ENCODE assay signal across 28 cellular contexts in the genomic region with DNA sequence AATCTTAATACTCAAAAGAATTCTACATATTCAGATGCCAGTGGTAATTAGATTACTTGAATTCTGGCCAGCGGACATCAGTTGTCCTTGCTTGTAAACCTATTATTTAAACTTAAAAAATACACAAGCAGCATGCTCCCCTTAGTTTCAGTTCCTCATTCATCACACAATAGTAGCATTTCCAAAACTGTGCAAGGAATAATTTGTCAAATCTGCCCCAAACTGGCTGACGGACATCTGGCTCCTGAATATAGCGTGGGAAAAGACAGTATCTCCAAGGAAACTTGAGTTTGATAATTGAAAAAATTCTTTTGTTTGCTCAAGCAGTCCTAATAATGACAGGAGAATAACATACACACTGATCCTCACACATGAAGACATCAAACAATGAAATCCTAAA.
"Had no signal": no experiment of that assay in that cellular context is flagged by ENCODE, and none has a peak within 500 bp of the region (broad histone marks: within the 10 kb centered on the region; RNA-seq: fewer than 3 reads in every experiment).

No MANE protein-coding gene starts in this region.

- H3K4me3 ChIP-seq: breast epithelium, esophagus muscularis mucosa, heart left ventricle, pancreas, prostate gland, smooth muscle cell, tibial nerve had no signal

- H3K27me3 ChIP-seq: breast epithelium, esophagus muscularis mucosa, foreskin keratinocyte, heart left ventricle, pancreas, tibial nerve had no signal

- DNase-seq: activated CD4-positive, alpha-beta memory T cell treated with anti-CD3 and anti-CD28 coated beads for 36 hours; activated CD4-positive, alpha-beta T cell treated with anti-CD3 and anti-CD28 coated beads, Interleukin-2, amount 10 ng/mL, durations not matched to agents 24 days and 14 days; activated CD4-positive, CD25-positive, alpha-beta regulatory T cell treated with anti-CD3 and anti-CD28 coated beads, Interleukin-2, amount 50 U/mL, for 72 hours; activated CD8-positive, alpha-beta memory T cell treated with anti-CD3 and anti-CD28 coated beads, Interleukin-2, amount 50 U/mL, for 4 hours; activated gamma-delta T cell treated with Interleukin-2 at 50 U/mL for 16 hours; activated naive CD4-positive, alpha-beta T cell treated with anti-CD3 and anti-CD28 coated beads, Interleukin-2, amount 50 U/mL, for 16 hours; activated T-cell treated with anti-CD3 and anti-CD28 coated beads, Interleukin-2, amount 50 U/mL, for 1 hour; amniotic stem cell; central memory CD4-positive, alpha-beta T cell; foreskin keratinocyte; heart left ventricle; hypothalamus; immature natural killer cell; kidney; left colon; naive thymus-derived CD4-positive, alpha-beta T cell; nucleus accumbens; pancreas; retina; stimulated activated CD4-positive, alpha-beta T cell treated with anti-CD3 and anti-CD28 coated beads, Interleukin-2, amount 100 ng/mL, for 24 hours; stimulated activated naive B cell treated with anti-CD40 and anti-IgM and Interleukin-4, amounts not matched to agents 10 μg/mL and 1 μg/mL and 100 μg/mL, for 72 hours; T-helper 17 cell; T1000 had no signal

- H3K4me1 ChIP-seq: breast epithelium, esophagus muscularis mucosa, foreskin keratinocyte, pancreas, prostate gland, tibial nerve had no signal

- H3K36me3 ChIP-seq: breast epithelium, prostate gland had no signal

- H3K27ac ChIP-seq: breast epithelium, esophagus muscularis mucosa, foreskin keratinocyte, heart left ventricle, pancreas, prostate gland, tibial nerve had no signal

- H3K9me3 ChIP-seq: breast epithelium, esophagus muscularis mucosa, heart left ventricle, pancreas, prostate gland, tibial nerve had no signal
